In the genomic region with DNA sequence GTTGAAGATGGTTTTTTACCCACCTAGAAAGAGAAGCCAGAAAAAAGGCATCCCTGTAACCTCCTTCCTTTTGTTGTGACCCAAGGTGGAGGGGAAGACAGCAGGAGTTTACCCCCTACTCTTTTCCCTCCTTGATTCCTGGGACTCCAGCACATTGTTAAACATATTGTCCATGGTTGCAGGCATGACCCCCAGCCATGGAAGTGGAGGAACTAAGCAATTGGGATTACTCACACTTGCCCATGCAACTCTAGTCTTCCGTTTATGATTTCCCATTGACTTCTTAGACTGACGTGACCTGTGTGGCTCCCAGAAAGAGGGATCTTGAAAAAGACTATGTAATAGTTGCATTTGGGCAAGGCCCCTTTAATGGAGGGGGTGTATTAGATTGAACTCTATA, we compare ENCODE assay signal across 5 cellular contexts. TPM values are rescaled to one million over a fixed set of nuclear protein-coding genes. Genes with fewer than 3 reads are reported as not detected.
"Had no signal": no experiment of that assay in that cellular context is flagged by ENCODE, and none has a peak within 500 bp of the region (broad histone marks: within the 10 kb centered on the region; RNA-seq: fewer than 3 reads in every experiment).

No MANE protein-coding gene starts in this region.

RNA-seq across cellular contexts. Expression of a gene that starts 17.9 kb away (rescaled TPM):
- total RNA-seq: HT-29, HT1080, IMR-90, K562 had no signal
- polyA plus RNA-seq: IgD-negative memory B cell, IMR-90, K562 had no signal

RNA-seq across cellular contexts. Expression of a gene that starts 59.4 kb away (rescaled TPM):
- total RNA-seq: HT-29, HT1080, IMR-90, K562 had no signal
- polyA plus RNA-seq: IgD-negative memory B cell, IMR-90, K562 had no signal
